In genomic region chr16:173211-173843, GRCh38 we compare ENCODE assay signal across 1 cellular context.
TF ChIP-seq lines count a peak whose summit lies in the region.

No MANE protein-coding gene starts in this region.

TF ChIP-seq in endothelial cell of umbilical vein, 7 proteins besides CTCF, POLR2A, EP300 and RAD21:
- peak; percentile 10 for TF ChIP-seq EZH2 (IDR thresholded peaks at IDR 0.05; ENCODE audit: borderline replicate concordance, low read depth, low read length, severe bottlenecking)
